Comparison of ENCODE assay signal across 11 cellular contexts in genomic region chr11:47518212-47518959, GRCh38. TPM values are rescaled to one million over a fixed set of nuclear protein-coding genes. Genes with fewer than 3 reads are reported as not detected.
DNase-seq lines count a peak whose midpoint lies in the region; ATAC-seq, FAIRE-seq and TF ChIP-seq lines count a peak whose summit lies in the region.
"Had no signal": no experiment of that assay in that cellular context is flagged by ENCODE, and none has a peak within 500 bp of the region (broad histone marks: within the 10 kb centered on the region; RNA-seq: fewer than 3 reads in every experiment).

No MANE protein-coding gene starts in this region.

- peaks cover 48% of the 10 kb centered on the region for H3K4me1 Mint-ChIP-seq in astrocyte (ENCODE audit: low read depth, unreplicated experiment)
- H3K4me1 Mint-ChIP-seq in naive thymus-derived CD4-positive, alpha-beta T cell, result peaks cover 50 to 88% (median 76%) of the 10 kb centered on the region in 7 donors

- no peaks in the 10 kb centered on the region for H3K27me3 Mint-ChIP-seq in astrocyte (ENCODE audit: low read depth, unreplicated experiment)
- no peaks in the 10 kb centered on the region for H3K27me3 Mint-ChIP-seq in naive thymus-derived CD4-positive, alpha-beta T cell

- no peaks in the 10 kb centered on the region for H3K27me3 ChIP-seq in astrocyte (ENCODE audit: insufficient read depth, low read length)
- H3K27me3 ChIP-seq in naive thymus-derived CD4-positive, alpha-beta T cell (ENCODE audit: control insufficient read depth in 2 of 2, insufficient read depth in 2 of 2, low read length in 2 of 2), result no peaks in the 10 kb centered on the region

- peak; percentile 33 for ATAC-seq in naive thymus-derived CD4-positive, alpha-beta T cell
- no peak for ATAC-seq in HG03571 (IDR thresholded peaks at IDR 0.05; ENCODE audit: unreplicated experiment)
- no peak for ATAC-seq in GM21619 (IDR thresholded peaks at IDR 0.05; ENCODE audit: unreplicated experiment)

- POLR2A ChIA-PET in naive thymus-derived CD4-positive, alpha-beta T cell (lab: Charles Lee), result no interaction called here

- CTCF ChIA-PET in naive thymus-derived CD4-positive, alpha-beta T cell (lab: Charles Lee), result interaction anchor here (0.6 to 1.4 kb wide), 5 partner anchors 8 to 35 kb away, joined by 3 to 5 read pairs (median 3); partner anchors contain the start of gene CELF1

- H4K20me1 ChIP-seq in astrocyte (ENCODE audit: insufficient read depth, low read length), result peaks cover 75% of the 10 kb centered on the region

- no peak overlapping the region for H3K4me2 ChIP-seq in astrocyte (ENCODE audit: low read length)

- H3K36me3 ChIP-seq in astrocyte (ENCODE audit: insufficient read depth, low read length), result no peaks in the 10 kb centered on the region
- H3K36me3 ChIP-seq in naive thymus-derived CD4-positive, alpha-beta T cell (ENCODE audit: control insufficient read depth in 2 of 3, insufficient read depth in 3 of 3, low read length in 3 of 3), result no peaks in the 10 kb centered on the region
- H3K36me3 ChIP-seq: WERI-Rb-1 had no signal

- H2AFZ ChIP-seq in astrocyte (ENCODE audit: low read depth, low read length), result no peak overlapping the region

- in situ Hi-C loops in GM13976 (cut with MboI; ENCODE audit: low sequenced_read_pairs, unreplicated experiment), result no loop called here

- TF ChIP-seq CTCF in astrocyte (IDR thresholded peaks at IDR 0.05; ENCODE audit: insufficient read depth, low read depth, low read length), result no peak
- TF ChIP-seq CTCF in GM13976 (IDR thresholded peaks at IDR 0.05; ENCODE audit: borderline replicate concordance, control extremely low read depth, extremely low read depth, insufficient read depth, missing control alignments), result no peak

- H3K4me3 ChIP-seq in astrocyte (ENCODE audit: insufficient read depth, low read depth, low read length), result no peak overlapping the region
- no peak overlapping the region for H3K4me3 ChIP-seq in naive thymus-derived CD4-positive, alpha-beta T cell (ENCODE audit: low read length)

- no peak overlapping the region for H3K27ac ChIP-seq in astrocyte (ENCODE audit: low read depth, low read length)
- peak overlapping the region; percentile 63 for H3K27ac ChIP-seq in naive thymus-derived CD4-positive, alpha-beta T cell (ENCODE audit: low read depth, low read length)
- H3K27ac ChIP-seq: WERI-Rb-1 had no signal

- FAIRE-seq in astrocyte (lab: Jason Lieb, UNC), result no peak

- H3K9me3 Mint-ChIP-seq in astrocyte (ENCODE audit: unreplicated experiment), result no peaks in the 10 kb centered on the region
- H3K9me3 Mint-ChIP-seq in naive thymus-derived CD4-positive, alpha-beta T cell, result no peaks in the 10 kb centered on the region

- DNase-seq in CMK (ENCODE audit: low read depth), result peak; percentile 18
- peak; percentile 87 for DNase-seq in NCI-H2171 treated with DMSO at 0.1 percent for 48 hours (lab: John Stamatoyannopoulos, UW)
- DNase-seq in astrocyte (ENCODE audit: low read depth), result no peak
- DNase-seq in naive thymus-derived CD4-positive, alpha-beta T cell, result peak in 2 of 9 donors; percentile 14 to 15
- DNase-seq in GM13976 (ENCODE audit: low spot score), result no peak
- no peak for DNase-seq in dermis blood vessel endothelial cell
- DNase-seq: aorta, DMS153, WERI-Rb-1 had no signal

- H3K9ac ChIP-seq in astrocyte (ENCODE audit: low read length), result no peak overlapping the region

- intact Hi-C loops in naive thymus-derived CD4-positive, alpha-beta T cell (cut with micrococcal nuclease), result no loop called here

- H3K79me2 ChIP-seq in astrocyte (ENCODE audit: insufficient read depth, low read length), result peaks cover 98% of the 10 kb centered on the region

- H3K36me3 Mint-ChIP-seq in astrocyte (ENCODE audit: low read depth, unreplicated experiment), result peaks cover 5% of the 10 kb centered on the region
- peaks cover 0 to 8% (median 0%) of the 10 kb centered on the region in 5 donors for H3K36me3 Mint-ChIP-seq in naive thymus-derived CD4-positive, alpha-beta T cell

- peaks cover 18% of the 10 kb centered on the region for H3K4me1 ChIP-seq in astrocyte (ENCODE audit: insufficient read depth, low read length)
- H3K4me1 ChIP-seq in naive thymus-derived CD4-positive, alpha-beta T cell (ENCODE audit: control insufficient read depth in 2 of 2, insufficient read depth in 2 of 2, low read length in 2 of 2), result peaks cover 35 to 36% of the 10 kb centered on the region in 2 donors

- no peaks in the 10 kb centered on the region for H3K9me3 ChIP-seq in astrocyte (ENCODE audit: insufficient read depth, low read depth, low read length)
- no peaks in the 10 kb centered on the region for H3K9me3 ChIP-seq in naive thymus-derived CD4-positive, alpha-beta T cell (ENCODE audit: control insufficient read depth in 2 of 3, low read length in 3 of 3)

- H3K4me3 Mint-ChIP-seq in astrocyte (ENCODE audit: unreplicated experiment), result no peak overlapping the region
- H3K4me3 Mint-ChIP-seq in naive thymus-derived CD4-positive, alpha-beta T cell, result peak overlapping the region in 9 of 10 donors; percentile 14 to 64 (median 43)

- H3K27ac Mint-ChIP-seq in astrocyte (ENCODE audit: unreplicated experiment), result peak overlapping the region; percentile 13
- H3K27ac Mint-ChIP-seq in naive thymus-derived CD4-positive, alpha-beta T cell, result peak overlapping the region; percentile 52 to 84 (median 78)

RNA-seq across cellular contexts. Expression of gene CELF1, which starts 34.5 kb away (rescaled TPM):
- total RNA-seq in astrocyte (92.8 and 101 TPM in 2 replicates), dermis blood vessel endothelial cell (97.0 and 115 TPM in 2 replicates)
- 100 to 1,000 TPM; 107 to 148 (median 129) TPM for total RNA-seq in naive thymus-derived CD4-positive, alpha-beta T cell
- 10 to 100 TPM; 41.1 to 76.4 TPM for polyA plus RNA-seq in naive thymus-derived CD4-positive, alpha-beta T cell

RNA-seq across cellular contexts. Expression of gene PTPMT1, which starts 47.0 kb away (rescaled TPM):
- total RNA-seq in astrocyte, result 32.4 and 33.9 TPM in 2 replicates
- 10 to 100 TPM; 20.5 to 32.9 (median 22.7) TPM for total RNA-seq in naive thymus-derived CD4-positive, alpha-beta T cell
- 10 to 100 TPM; 67.3 to 72.9 TPM for polyA plus RNA-seq in naive thymus-derived CD4-positive, alpha-beta T cell
- total RNA-seq in dermis blood vessel endothelial cell, result 83.2 and 110 TPM in 2 replicates

Comparison
In these comparisons a context has a peak if more than half of its experiments do, and no peak if none do; other contexts are left out.
1. DNase-seq: peak in CMK (single experiment) and NCI-H2171 treated with DMSO at 0.1 percent for 48 hours (single experiment); none in astrocyte (single experiment), GM13976 (single experiment) and dermis blood vessel endothelial cell (single experiment).